ENCODE assay signal across 1 cellular context in the genomic region with DNA sequence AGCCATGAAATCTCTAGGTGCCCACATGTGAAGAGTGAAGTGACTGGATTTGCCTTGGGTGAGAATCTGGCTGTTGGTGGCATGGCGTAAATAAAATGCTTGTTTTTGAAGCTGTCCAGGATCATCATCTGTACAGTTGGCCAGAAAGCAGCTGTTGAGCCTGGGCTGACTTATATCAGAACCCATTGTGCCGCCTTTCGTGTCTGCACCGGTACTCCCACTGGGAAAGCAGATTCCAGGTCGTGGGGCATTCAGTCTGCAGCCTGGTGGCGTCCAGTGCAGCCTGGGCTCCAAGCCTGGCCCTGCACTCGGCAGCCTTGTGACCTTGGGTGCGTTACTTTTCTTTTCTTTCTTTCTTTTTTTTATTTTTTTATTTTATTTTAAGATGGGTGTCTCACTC.
TF ChIP-seq lines count a peak whose summit lies in the region.

No MANE protein-coding gene starts in this region.

TF ChIP-seq in H1, 55 proteins besides CTCF, POLR2A, EP300 and RAD21:
- TF ChIP-seq GABPA (IDR thresholded peaks at IDR 0.05; ENCODE audit: borderline replicate concordance, insufficient read depth, low read length) (no peak), KDM4A (IDR thresholded peaks at IDR 0.05; ENCODE audit: low read depth, low read length, severe bottlenecking) (no peak), SIRT6 (IDR thresholded peaks at IDR 0.05; ENCODE audit: low read length) (no peak), EGR1 (IDR thresholded peaks at IDR 0.05; ENCODE audit: borderline replicate concordance, low read depth, low read length) (no peak), TAF7 (optimal IDR thresholded peaks at IDR 0.05; ENCODE audit: borderline replicate concordance, low read depth, low read length) (no peak), SP2 (IDR thresholded peaks at IDR 0.05; ENCODE audit: low read length) (no peak), PHF8 (conservative IDR thresholded peaks at IDR 0.05; ENCODE audit: low read depth, low read length) (no peak), TBP (IDR thresholded peaks at IDR 0.05; ENCODE audit: low read depth, low read length) (no peak), TAF1 (IDR thresholded peaks at IDR 0.05; ENCODE audit: low read depth, low read length) (no peak), CHD1 (IDR thresholded peaks at IDR 0.05; ENCODE audit: low read depth, low read length) (no peak), CHD2 (IDR thresholded peaks at IDR 0.05; ENCODE audit: low read length) (no peak), SUZ12 (IDR thresholded peaks at IDR 0.05; ENCODE audit: low read length) (no peak), BCL11A (IDR thresholded peaks at IDR 0.05; ENCODE audit: low read depth in 2 of 2, low read length in 2 of 2) (no peak)
